In the genomic region with DNA sequence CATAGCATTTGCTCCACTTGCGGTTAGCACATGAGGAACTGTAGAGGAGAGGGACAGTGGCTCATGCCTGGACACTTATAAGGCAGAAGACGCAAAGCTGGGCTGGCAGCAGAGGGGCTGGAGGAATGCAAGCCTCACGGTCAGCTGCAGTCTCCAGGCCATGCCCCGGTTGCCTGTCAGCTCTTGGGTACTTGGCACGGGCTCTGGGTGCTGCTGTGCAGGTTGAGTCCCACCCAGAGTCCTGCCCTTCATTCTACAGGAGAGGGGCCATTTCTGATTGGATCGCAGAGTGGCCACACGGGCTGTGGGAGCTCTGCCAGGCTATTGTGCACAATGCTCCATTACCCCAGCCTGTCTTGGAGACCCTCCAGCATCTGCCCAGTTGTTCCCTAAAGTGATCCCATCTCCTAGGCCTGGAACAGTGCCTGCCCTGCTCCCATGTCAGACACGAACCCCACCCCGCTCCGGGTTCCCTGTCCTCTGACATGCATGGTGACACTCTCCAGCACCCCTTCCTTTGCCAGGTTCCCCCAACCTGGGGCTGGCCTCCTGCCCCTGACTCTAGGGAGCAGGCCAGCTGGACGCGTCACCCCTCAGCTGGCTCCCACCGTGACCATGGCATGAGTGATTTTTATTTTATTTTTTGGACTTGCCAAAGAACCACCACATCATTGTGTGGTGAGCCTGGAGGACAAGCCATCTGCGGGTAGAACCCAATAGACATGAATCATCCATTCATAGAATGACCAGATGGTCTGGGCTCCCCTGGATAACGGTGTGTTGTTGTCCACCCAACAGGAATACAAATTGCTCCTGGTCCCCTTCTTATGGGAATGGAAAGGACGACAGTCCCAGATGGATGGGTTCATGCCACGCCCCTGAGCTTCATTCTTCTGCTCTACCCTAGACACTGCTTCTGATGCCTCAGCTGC, we compare ENCODE assay signal across 11 cellular contexts. TPM values are rescaled to one million over a fixed set of nuclear protein-coding genes. Genes with fewer than 3 reads are reported as not detected.
DNase-seq lines count a peak whose midpoint lies in the region; ATAC-seq and TF ChIP-seq lines count a peak whose summit lies in the region.
"Had no signal": no experiment of that assay in that cellular context is flagged by ENCODE, and none has a peak within 500 bp of the region (broad histone marks: within the 10 kb centered on the region; RNA-seq: fewer than 3 reads in every experiment).

No MANE protein-coding gene starts in this region.

- no peaks in the 10 kb centered on the region for H3K27me3 ChIP-seq in BLaER1 treated with 17β-estradiol and CSF1 and Interleukin-3, amounts not matched to agents 10 nM and 100 nM

- peaks cover 63 to 72% (median 70%) of the 10 kb centered on the region in 10 experiments for H3K4me1 ChIP-seq in BLaER1 treated with 17β-estradiol and CSF1 and Interleukin-3, amounts not matched to agents 10 nM and 100 nM

- TF ChIP-seq CTCF in neural crest cell (conservative IDR thresholded peaks at IDR 0.05): no peak

- no peaks in the 10 kb centered on the region for H4K20me1 ChIP-seq in BLaER1 treated with 17β-estradiol and CSF1 and Interleukin-3, amounts not matched to agents 10 nM and 100 nM

- H3K27ac Mint-ChIP-seq in central memory CD8-positive, alpha-beta T cell (ENCODE audit: low read depth): no peak overlapping the region
- peak overlapping the region; percentile 50 for H3K27ac Mint-ChIP-seq in neural crest cell (ENCODE audit: unreplicated experiment)

- no peaks in the 10 kb centered on the region for H3K27me3 Mint-ChIP-seq in central memory CD8-positive, alpha-beta T cell
- no peaks in the 10 kb centered on the region for H3K27me3 Mint-ChIP-seq in neural crest cell (ENCODE audit: low read depth)

- no peak overlapping the region for H3K4me3 Mint-ChIP-seq in central memory CD8-positive, alpha-beta T cell
- no peak overlapping the region for H3K4me3 Mint-ChIP-seq in neural crest cell

- peaks cover 4% of the 10 kb centered on the region for H3K36me3 Mint-ChIP-seq in central memory CD8-positive, alpha-beta T cell (ENCODE audit: insufficient read depth)
- H3K36me3 Mint-ChIP-seq in neural crest cell (ENCODE audit: low read depth): no peaks in the 10 kb centered on the region

- H3K36me3 ChIP-seq in BLaER1 treated with 17β-estradiol and CSF1 and Interleukin-3, amounts not matched to agents 10 nM and 100 nM: no peaks in the 10 kb centered on the region

- H3K4me2 ChIP-seq in BLaER1 treated with 17β-estradiol and CSF1 and Interleukin-3, amounts not matched to agents 10 nM and 100 nM: peak overlapping the region; percentile 54 to 99 (median 72); a peak in 21 of 22 replicates

- no peak overlapping the region for H3K4me3 ChIP-seq in BLaER1 treated with 17β-estradiol and CSF1 and Interleukin-3, amounts not matched to agents 10 nM and 100 nM

- H3K9ac ChIP-seq in BLaER1 treated with 17β-estradiol and CSF1 and Interleukin-3, amounts not matched to agents 10 nM and 100 nM: no peak overlapping the region

- no peaks in the 10 kb centered on the region for H3K9me3 Mint-ChIP-seq in central memory CD8-positive, alpha-beta T cell
- H3K9me3 Mint-ChIP-seq in neural crest cell: no peaks in the 10 kb centered on the region

- ATAC-seq in central memory CD8-positive, alpha-beta T cell (replicated peaks; ENCODE audit: extremely low read depth, poor library complexity, severe bottlenecking): no peak
- ATAC-seq in HG02610 (IDR thresholded peaks at IDR 0.05; ENCODE audit: unreplicated experiment) (no peak), GM21825 (IDR thresholded peaks at IDR 0.05; ENCODE audit: unreplicated experiment) (no peak)
- ATAC-seq: PC-3 had no signal

- DNase-seq in AG20443 (ENCODE audit: low spot score) (peak; percentile 7), neural crest cell (ENCODE audit: low read depth, low spot score) (no peak), cerebellum (ENCODE audit: low spot score) (no peak), COR-L47 (lab: John Stamatoyannopoulos, UW) (no peak)
- DNase-seq in central memory CD8-positive, alpha-beta T cell (ENCODE audit: low spot score in 2 of 2): peak; percentile 4 to 11
- DNase-seq: activated CD4-positive, alpha-beta T cell treated with anti-CD3 and anti-CD28 coated beads for 4 hours; PC-3; SW 1271 had no signal

- H3K9me3 ChIP-seq in BLaER1 treated with 17β-estradiol and CSF1 and Interleukin-3, amounts not matched to agents 10 nM and 100 nM (replicated peaks in 1 of 11): no peaks in the 10 kb centered on the region

- H3K4me1 Mint-ChIP-seq in central memory CD8-positive, alpha-beta T cell: peaks cover 14% of the 10 kb centered on the region
- peaks cover 55% of the 10 kb centered on the region for H3K4me1 Mint-ChIP-seq in neural crest cell

- peak overlapping the region in 2 of 11 experiments; percentile 55 to 57; a peak in 4 of 22 replicates for H3K27ac ChIP-seq in BLaER1 treated with 17β-estradiol and CSF1 and Interleukin-3, amounts not matched to agents 10 nM and 100 nM

RNA-seq across cellular contexts. Expression of gene KLF13, which starts 51.0 kb away (rescaled TPM):
- total RNA-seq in neural crest cell: 43.3 and 44.6 TPM in 2 replicates
- total RNA-seq in cerebellum: 28.9 TPM

Comparison
In these comparisons a context has a peak if more than half of its experiments do, and no peak if none do; other contexts are left out.
1. DNase-seq: peak in AG20443 (single experiment) and central memory CD8-positive, alpha-beta T cell (2 of 2); none in neural crest cell (single experiment), cerebellum (single experiment) and COR-L47 (single experiment).